In genomic region chr17:75830168-75831031, GRCh38 we compare ENCODE assay signal across 8 cellular contexts. TPM values are rescaled to one million over a fixed set of nuclear protein-coding genes. Genes with fewer than 3 reads are reported as not detected.
DNase-seq lines count a peak whose midpoint lies in the region; ATAC-seq and TF ChIP-seq lines count a peak whose summit lies in the region.

No MANE protein-coding gene starts in this region.

- no peaks in the 10 kb centered on the region for H3K9me3 Mint-ChIP-seq in MCF 10A (ENCODE audit: unreplicated experiment)
- no peaks in the 10 kb centered on the region for H3K9me3 Mint-ChIP-seq in activated CD8-positive, alpha-beta memory T cell treated with anti-CD3 and anti-CD28 coated beads, Interleukin-2, amount 10 ng/mL, durations not matched to agents 7 days and 5 days (ENCODE audit: low read depth)

- DNase-seq in MCF 10A (ENCODE audit: unreplicated experiment) (no peak), breast epithelium (ENCODE audit: low spot score in 2 of 2) (no peak), iPS DF 19.7 (ENCODE audit: low read depth, low spot score) (peak; percentile 56), upper lobe of left lung (no peak), pons (ENCODE audit: low spot score) (no peak), globus pallidus (ENCODE audit: low spot score) (no peak), NCI-H510A treated with DMSO at 0.1 percent for 48 hours (lab: John Stamatoyannopoulos, UW) (no peak)
- no peak for DNase-seq in activated CD8-positive, alpha-beta memory T cell treated with anti-CD3 and anti-CD28 coated beads, Interleukin-2, amount 10 ng/mL, durations not matched to agents 7 days and 5 days

- H3K36me3 ChIP-seq in breast epithelium (no peaks in the 10 kb centered on the region), upper lobe of left lung (peaks cover 5 to 65% (median 46%) of the 10 kb centered on the region in 4 donors)

- CTCF ChIA-PET in MCF 10A (lab: Yijun Ruan, JAX) = interaction anchor here (0.6 to 2.0 kb wide), 13 partner anchors 9 to 240 kb away, joined by 3 to 7 read pairs (median 4); no protein-coding TSS in a partner anchor
- CTCF ChIA-PET in activated CD8-positive, alpha-beta memory T cell treated with anti-CD3 and anti-CD28 coated beads, Interleukin-2, amount 10 ng/mL, durations not matched to agents 7 days and 5 days (lab: Charles Lee) = interaction anchor here (0.6 to 3.4 kb wide), 25 partner anchors 9 to 198 kb away, joined by 3 to 19 read pairs (median 5); partner anchors contain the start of genes GALK1, SMIM5, TRIM47 and UNC13D

- TF ChIP-seq POLR2A in breast epithelium (IDR thresholded peaks at IDR 0.05) = no peak
- TF ChIP-seq POLR2A in upper lobe of left lung (IDR thresholded peaks at IDR 0.05) = no peak

- H3K4me1 ChIP-seq in breast epithelium (peaks cover 3 to 22% of the 10 kb centered on the region in 2 donors), upper lobe of left lung (peaks cover 13 to 25% (median 23%) of the 10 kb centered on the region in 4 donors)

- peak; percentile 60 for TF ChIP-seq CTCF in MCF 10A (IDR thresholded peaks at IDR 0.05; ENCODE audit: unreplicated experiment)
- peak in 1 of 3 donors; percentile 24 for TF ChIP-seq CTCF in breast epithelium (IDR thresholded peaks at IDR 0.05)
- TF ChIP-seq CTCF in upper lobe of left lung (IDR thresholded peaks at IDR 0.05) = peak; percentile 35 to 55 (median 44)

- TF ChIP-seq EP300 in upper lobe of left lung (IDR thresholded peaks at IDR 0.05) = no peak

- no peak overlapping the region for H3K27ac ChIP-seq in breast epithelium
- H3K27ac ChIP-seq in upper lobe of left lung = peak overlapping the region in 1 of 4 donors; percentile 23

- no peaks in the 10 kb centered on the region for H3K27me3 ChIP-seq in breast epithelium
- no peaks in the 10 kb centered on the region for H3K27me3 ChIP-seq in upper lobe of left lung

- H3K9me3 ChIP-seq in breast epithelium (no peaks in the 10 kb centered on the region), upper lobe of left lung (no peaks in the 10 kb centered on the region)

- no peak overlapping the region for H3K27ac Mint-ChIP-seq in MCF 10A (ENCODE audit: low read depth, unreplicated experiment)
- peak overlapping the region; percentile 77 for H3K27ac Mint-ChIP-seq in activated CD8-positive, alpha-beta memory T cell treated with anti-CD3 and anti-CD28 coated beads, Interleukin-2, amount 10 ng/mL, durations not matched to agents 7 days and 5 days

- POLR2A ChIA-PET in MCF 10A (lab: Yijun Ruan, JAX) = interaction anchor here (0.7 to 1.5 kb wide), 3 partner anchors 46 to 52 kb away, joined by 3 read pairs; no protein-coding TSS in a partner anchor

- intact Hi-C loops in MCF 10A (cut with micrococcal nuclease) (no loop called here), breast epithelium (cut with DNase I; ENCODE audit: low total_unique reads) (no loop called here)

- H3K36me3 Mint-ChIP-seq in MCF 10A (ENCODE audit: insufficient read depth, unreplicated experiment) = no peaks in the 10 kb centered on the region
- peaks cover 37% of the 10 kb centered on the region for H3K36me3 Mint-ChIP-seq in activated CD8-positive, alpha-beta memory T cell treated with anti-CD3 and anti-CD28 coated beads, Interleukin-2, amount 10 ng/mL, durations not matched to agents 7 days and 5 days

- no peak overlapping the region for H3K4me3 Mint-ChIP-seq in MCF 10A (ENCODE audit: unreplicated experiment)
- no peak overlapping the region for H3K4me3 Mint-ChIP-seq in activated CD8-positive, alpha-beta memory T cell treated with anti-CD3 and anti-CD28 coated beads, Interleukin-2, amount 10 ng/mL, durations not matched to agents 7 days and 5 days

- H3K4me3 ChIP-seq in breast epithelium = no peak overlapping the region
- no peak overlapping the region for H3K4me3 ChIP-seq in upper lobe of left lung

- peaks cover 7% of the 10 kb centered on the region for H3K4me1 Mint-ChIP-seq in MCF 10A (ENCODE audit: insufficient read depth, unreplicated experiment)
- peaks cover 43% of the 10 kb centered on the region for H3K4me1 Mint-ChIP-seq in activated CD8-positive, alpha-beta memory T cell treated with anti-CD3 and anti-CD28 coated beads, Interleukin-2, amount 10 ng/mL, durations not matched to agents 7 days and 5 days

- ATAC-seq in activated CD8-positive, alpha-beta memory T cell treated with anti-CD3 and anti-CD28 coated beads, Interleukin-2, amount 10 ng/mL, durations not matched to agents 7 days and 5 days = no peak
- no peak for ATAC-seq in upper lobe of left lung (ENCODE audit: low FRiP score in 2 of 2)

- H3K27me3 Mint-ChIP-seq in MCF 10A (ENCODE audit: insufficient read depth, unreplicated experiment) = no peaks in the 10 kb centered on the region
- no peaks in the 10 kb centered on the region for H3K27me3 Mint-ChIP-seq in activated CD8-positive, alpha-beta memory T cell treated with anti-CD3 and anti-CD28 coated beads, Interleukin-2, amount 10 ng/mL, durations not matched to agents 7 days and 5 days

- WGBS in upper lobe of left lung, 2 donors = 86 to 93% methylated on average over 13 to 19 of the region's 26 CpGs

- no TSS peak for BruUV-seq in MCF 10A (replicated peaks; lab: Mats Ljungman, UMichigan)

RNA-seq across cellular contexts. Expression of gene UNC13D, which starts 13.8 kb away (rescaled TPM):
- 3.5 and 7.6 TPM in 2 replicates for total RNA-seq in MCF 10A (2022)
- 10 to 100 TPM in 1 of 3 donors, 1 to 10 TPM in 2; 5.6 to 15.5 (median 8.5) TPM for total RNA-seq in breast epithelium
- 100 to 1,000 TPM; 212 to 218 TPM for total RNA-seq in activated CD8-positive, alpha-beta memory T cell treated with anti-CD3 and anti-CD28 coated beads, Interleukin-2, amount 10 ng/mL, durations not matched to agents 7 days and 5 days
- total RNA-seq in upper lobe of left lung = 100 to 1,000 TPM in 4 of 6 donors, 10 to 100 TPM in 2; 38.0 to 243 (median 123) TPM

RNA-seq across cellular contexts. Expression of gene WBP2, which starts 24.7 kb away (rescaled TPM):
- total RNA-seq in MCF 10A (2022) (55.7 and 97.9 TPM in 2 replicates), breast epithelium (10 to 100 TPM; 44.9 to 63.2 (median 62.9) TPM), upper lobe of left lung (100 to 1,000 TPM in 2 of 6 donors, 10 to 100 TPM in 4; 70.1 to 183 (median 87.8) TPM)
- total RNA-seq in activated CD8-positive, alpha-beta memory T cell treated with anti-CD3 and anti-CD28 coated beads, Interleukin-2, amount 10 ng/mL, durations not matched to agents 7 days and 5 days = 10 to 100 TPM; 71.3 to 79.1 TPM

RNA-seq across cellular contexts. Expression of gene UNK, which starts 45.8 kb away (rescaled TPM):
- 12.3 and 16.0 TPM in 2 replicates for total RNA-seq in MCF 10A (2022)
- 10 to 100 TPM; 18.7 to 43.3 (median 28.5) TPM for total RNA-seq in breast epithelium
- 10 to 100 TPM; 32.8 to 33.1 TPM for total RNA-seq in activated CD8-positive, alpha-beta memory T cell treated with anti-CD3 and anti-CD28 coated beads, Interleukin-2, amount 10 ng/mL, durations not matched to agents 7 days and 5 days
- 10 to 100 TPM; 22.4 to 97.4 (median 31.4) TPM for total RNA-seq in upper lobe of left lung

RNA-seq across cellular contexts. Expression of gene TRIM47, which starts 48.0 kb away (rescaled TPM):
- total RNA-seq in MCF 10A (2022) = 23.6 and 25.7 TPM in 2 replicates
- total RNA-seq in breast epithelium = 10 to 100 TPM; 15.4 to 26.1 (median 23.3) TPM
- 10 to 100 TPM; 13.4 to 24.3 TPM for total RNA-seq in activated CD8-positive, alpha-beta memory T cell treated with anti-CD3 and anti-CD28 coated beads, Interleukin-2, amount 10 ng/mL, durations not matched to agents 7 days and 5 days
- 10 to 100 TPM; 20.1 to 55.6 (median 33.3) TPM for total RNA-seq in upper lobe of left lung
